In genomic region chr19:24033308-24033961, GRCh38 we compare ENCODE assay signal across 1 cellular context.
TF ChIP-seq lines count a peak whose summit lies in the region.

No MANE protein-coding gene starts in this region.

TF ChIP-seq in GM12878, 131 proteins besides CTCF, POLR2A, EP300 and RAD21 (continued from another document):
- 0 out of 2 replicates have a peak, but pooled peaks have one; percentile 18 for TF ChIP-seq NKRF (conservative IDR thresholded peaks at IDR 0.05)
- TF ChIP-seq SP1 (IDR thresholded peaks at IDR 0.05; ENCODE audit: low read depth, low read length) = peak; percentile 64
- 0 out of 2 replicates have a peak, but pooled peaks have one; percentile 46 for TF ChIP-seq GATAD2B (conservative IDR thresholded peaks at IDR 0.05; ENCODE audit: low read depth)
- TF ChIP-seq BMI1 (IDR thresholded peaks at IDR 0.05; ENCODE audit: borderline replicate concordance) = no peak
- TF ChIP-seq SUZ12 (IDR thresholded peaks at IDR 0.05; ENCODE audit: unreplicated experiment) = no peak
- peak; percentile 81 for TF ChIP-seq POLR2AphosphoS5 (IDR thresholded peaks at IDR 0.05; ENCODE audit: low read length)
- 0 out of 2 replicates have a peak, but pooled peaks have one; percentile 49 for TF ChIP-seq POLR2AphosphoS2 (IDR thresholded peaks at IDR 0.05; ENCODE audit: low read depth, low read length)
- peak; percentile 43; the same call in 1 of the 2 replicates for TF ChIP-seq SMAD5 (IDR thresholded peaks at IDR 0.05; ENCODE audit: low read depth)
- peak; percentile 71 for TF ChIP-seq IKZF1 (conservative IDR thresholded peaks at IDR 0.05)
- peak; percentile 78 for TF ChIP-seq MEF2B (IDR thresholded peaks at IDR 0.05; ENCODE audit: partially characterized antibody, poor library complexity, severe bottlenecking)
- no peak for TF ChIP-seq ZNF207 (IDR thresholded peaks at IDR 0.05; ENCODE audit: borderline replicate concordance)
- no peak for TF ChIP-seq SMC3 (IDR thresholded peaks at IDR 0.05; ENCODE audit: borderline replicate concordance, low read length)
- TF ChIP-seq PML (IDR thresholded peaks at IDR 0.05; ENCODE audit: low read length) = 0 out of 2 replicates have a peak, but pooled peaks have one; percentile 64
TF ChIP-seq in GM12878: peak in this region for 19.
